1 cellular context compared by ENCODE assay signal in genomic region chr1:172557270-172557669, GRCh38.
A peak's percentile ranks its signal among the peaks of the same experiment; 100 is the strongest.
TF ChIP-seq lines count a peak whose summit lies in the region.

No MANE protein-coding gene starts in this region.

TF ChIP-seq in HepG2, 621 proteins besides CTCF, POLR2A, EP300 and RAD21 (continued from another document and continues in another):
- TF ChIP-seq HNF4G (IDR thresholded peaks at IDR 0.05; ENCODE audit: borderline replicate concordance, low read depth, low read length) (no peak), HNF4G (CRISPR knock-in tag; IDR thresholded peaks at IDR 0.05; ENCODE audit: borderline replicate concordance, low read depth) (no peak), MNT (IDR thresholded peaks at IDR 0.05) (no peak), TBX3 (IDR thresholded peaks at IDR 0.05; ENCODE audit: borderline replicate concordance) (no peak), KDM3A (CRISPR knock-in tag; IDR thresholded peaks at IDR 0.05; ENCODE audit: low read depth) (no peak), ZBTB7A (CRISPR knock-in tag; IDR thresholded peaks at IDR 0.05) (no peak), FOXA3 (CRISPR knock-in tag; IDR thresholded peaks at IDR 0.05) (peak; percentile 45), SALL1 (CRISPR knock-in tag; IDR thresholded peaks at IDR 0.05) (peak; percentile 46; the same call in 1 of the 2 replicates), GMEB1 (CRISPR knock-in tag; IDR thresholded peaks at IDR 0.05; ENCODE audit: borderline replicate concordance) (no peak), DMTF1 (CRISPR knock-in tag; IDR thresholded peaks at IDR 0.05) (no peak), ZNF724P (CRISPR knock-in tag; IDR thresholded peaks at IDR 0.05; ENCODE audit: borderline replicate concordance) (no peak), MEIS2 (CRISPR knock-in tag; IDR thresholded peaks at IDR 0.05) (no peak), ZNF782 (CRISPR knock-in tag; IDR thresholded peaks at IDR 0.05; ENCODE audit: borderline replicate concordance) (no peak), ZUFSP (CRISPR knock-in tag; IDR thresholded peaks at IDR 0.05; ENCODE audit: borderline replicate concordance) (no peak), ZFYVE20 (CRISPR knock-in tag; IDR thresholded peaks at IDR 0.05; ENCODE audit: borderline replicate concordance, low read depth) (no peak), SIX4 (CRISPR knock-in tag; IDR thresholded peaks at IDR 0.05) (peak; percentile 82), TIGD3 (CRISPR knock-in tag; IDR thresholded peaks at IDR 0.05; ENCODE audit: borderline replicate concordance) (no peak), MTF2 (CRISPR knock-in tag; IDR thresholded peaks at IDR 0.05; ENCODE audit: borderline replicate concordance) (no peak), CHCHD3 (CRISPR knock-in tag; IDR thresholded peaks at IDR 0.05) (no peak), SAP130 (CRISPR knock-in tag; IDR thresholded peaks at IDR 0.05; ENCODE audit: low read depth) (peak; percentile 67), TEAD3 (CRISPR knock-in tag; optimal IDR thresholded peaks at IDR 0.05; ENCODE audit: borderline replicate concordance) (peak; percentile 25), CCAR2 (optimal IDR thresholded peaks at IDR 0.05; ENCODE audit: low read depth, low read length) (no peak), BCL6 (CRISPR knock-in tag; IDR thresholded peaks at IDR 0.05) (peak; percentile 52; the same call in 1 of the 2 replicates), KLF12 (CRISPR knock-in tag; IDR thresholded peaks at IDR 0.05; ENCODE audit: borderline replicate concordance) (no peak), ZBTB42 (CRISPR knock-in tag; IDR thresholded peaks at IDR 0.05) (no peak), ZNF670 (CRISPR knock-in tag; IDR thresholded peaks at IDR 0.05; ENCODE audit: borderline replicate concordance) (no peak), ZFP36L1 (CRISPR knock-in tag; IDR thresholded peaks at IDR 0.05) (no peak), HDAC2 (CRISPR knock-in tag; IDR thresholded peaks at IDR 0.05) (peak; percentile 47; the same call in 1 of the 2 replicates), EED (CRISPR knock-in tag; IDR thresholded peaks at IDR 0.05) (no peak), SNRNP70 (IDR thresholded peaks at IDR 0.05; ENCODE audit: low read depth, low read length) (no peak), HMG20A (CRISPR knock-in tag; IDR thresholded peaks at IDR 0.05; ENCODE audit: borderline replicate concordance) (peak; percentile 18; the same call in 1 of the 2 replicates), ARID3A (IDR thresholded peaks at IDR 0.05; ENCODE audit: low read depth, low read length) (peak; percentile 62; the same call in 1 of the 2 replicates), TFDP2 (CRISPR knock-in tag; IDR thresholded peaks at IDR 0.05) (no peak), DMAP1 (CRISPR knock-in tag; IDR thresholded peaks at IDR 0.05) (no peak), ADNP (CRISPR knock-in tag; IDR thresholded peaks at IDR 0.05) (no peak), ZFP41 (CRISPR knock-in tag; IDR thresholded peaks at IDR 0.05; ENCODE audit: borderline replicate concordance) (no peak), ZNF225 (CRISPR knock-in tag; IDR thresholded peaks at IDR 0.05) (no peak), TCF7L2 (IDR thresholded peaks at IDR 0.05; ENCODE audit: low read depth, low read length) (no peak), ONECUT2 (CRISPR knock-in tag; IDR thresholded peaks at IDR 0.05) (no peak), ZNF607 (CRISPR knock-in tag; IDR thresholded peaks at IDR 0.05; ENCODE audit: borderline replicate concordance) (no peak), ZBTB7B (CRISPR knock-in tag; IDR thresholded peaks at IDR 0.05) (no peak), DR1 (CRISPR knock-in tag; IDR thresholded peaks at IDR 0.05) (no peak), IKZF5 (CRISPR knock-in tag; IDR thresholded peaks at IDR 0.05) (no peak), FOXP4 (CRISPR knock-in tag; IDR thresholded peaks at IDR 0.05) (0 out of 2 replicates have a peak, but pooled peaks have one; percentile 41), CEBPB (IDR thresholded peaks at IDR 0.05; ENCODE audit: borderline replicate concordance, low read depth, low read length) (no peak)
